ENCODE assay signal across 12 cellular contexts in genomic region chr1:206699626-206700025, GRCh38. TPM values are rescaled to one million over a fixed set of nuclear protein-coding genes. Genes with fewer than 3 reads are reported as not detected.
A peak's percentile ranks its signal among the peaks of the same experiment; 100 is the strongest.
DNase-seq lines count a peak whose midpoint lies in the region; TF ChIP-seq lines count a peak whose summit lies in the region.
"Had no signal": no experiment of that assay in that cellular context is flagged by ENCODE, and none has a peak within 500 bp of the region (broad histone marks: within the 10 kb centered on the region; RNA-seq: fewer than 3 reads in every experiment).

No MANE protein-coding gene starts in this region.

- H3K4me3 ChIP-seq in ACC112 (ENCODE audit: low read depth, low read length) (no peak overlapping the region), cardiac fibroblast (replicated peaks in 1 of 2; ENCODE audit: low read depth in 2 of 2, low read length in 2 of 2) (no peak overlapping the region), Caco-2 (ENCODE audit: low read depth, low read length) (no peak overlapping the region)

- H3K36me3 Mint-ChIP-seq in IgD-negative memory B cell (no peaks in the 10 kb centered on the region), Caco-2 (ENCODE audit: insufficient read depth, unreplicated experiment) (peaks cover 37% of the 10 kb centered on the region)

- H3K4me1 ChIP-seq in ACC112 (ENCODE audit: control insufficient read depth, insufficient read depth, low read length, unreplicated experiment) (peaks cover 38% of the 10 kb centered on the region), Caco-2 (peaks cover 7% of the 10 kb centered on the region)

- POLR2A ChIA-PET in Caco-2 (lab: Charles Lee) = no interaction called here

- H3K27ac Mint-ChIP-seq in IgD-negative memory B cell (peak overlapping the region in 2 of 3 donors; percentile 48 to 75), Caco-2 (ENCODE audit: unreplicated experiment) (no peak overlapping the region)
- H3K27ac Mint-ChIP-seq: activated CD4-positive, alpha-beta T cell treated with anti-CD3 and anti-CD28 coated beads, Interleukin-2, amount 10 ng/mL, durations not matched to agents 7 days and 5 days had no signal

- CTCF ChIA-PET in Caco-2 (lab: Charles Lee) = no interaction called here

- BruUV-seq in Caco-2 (replicated peaks; lab: Mats Ljungman, UMichigan) = no TSS peak

- no peaks in the 10 kb centered on the region for H3K9me3 ChIP-seq in Caco-2

- H3K4me3 Mint-ChIP-seq in IgD-negative memory B cell = no peak overlapping the region
- no peak overlapping the region for H3K4me3 Mint-ChIP-seq in Caco-2 (ENCODE audit: unreplicated experiment)
- H3K4me3 Mint-ChIP-seq: activated CD4-positive, alpha-beta T cell treated with anti-CD3 and anti-CD28 coated beads, Interleukin-2, amount 10 ng/mL, durations not matched to agents 7 days and 5 days had no signal

- H3K27ac ChIP-seq in ACC112 (ENCODE audit: low read depth, low read length) = peak overlapping the region; percentile 73
- H3K27ac ChIP-seq: C4-2B had no signal

- H3K27me3 Mint-ChIP-seq in IgD-negative memory B cell (no peaks in the 10 kb centered on the region), Caco-2 (ENCODE audit: insufficient read depth, unreplicated experiment) (no peaks in the 10 kb centered on the region)
- H3K27me3 Mint-ChIP-seq: activated CD4-positive, alpha-beta T cell treated with anti-CD3 and anti-CD28 coated beads, Interleukin-2, amount 10 ng/mL, durations not matched to agents 7 days and 5 days had no signal

- H3K4me1 Mint-ChIP-seq in IgD-negative memory B cell (peaks cover 42 to 76% (median 66%) of the 10 kb centered on the region in 3 donors), Caco-2 (ENCODE audit: low read depth, unreplicated experiment) (peaks cover 16% of the 10 kb centered on the region)

- H3K27me3 ChIP-seq in ACC112 (ENCODE audit: insufficient read depth, low read length) (no peaks in the 10 kb centered on the region), Caco-2 (replicated peaks; ENCODE audit: control insufficient read depth, insufficient read depth, low read length) (no peaks in the 10 kb centered on the region)

- H3K79me2 ChIP-seq in ACC112 (ENCODE audit: control insufficient read depth, insufficient read depth, low read length, unreplicated experiment) = peaks cover 97% of the 10 kb centered on the region

- H2AFZ ChIP-seq in ACC112 (ENCODE audit: low read length, unreplicated experiment) = no peak overlapping the region

- H3K9me3 Mint-ChIP-seq in IgD-negative memory B cell = no peaks in the 10 kb centered on the region
- no peaks in the 10 kb centered on the region for H3K9me3 Mint-ChIP-seq in Caco-2 (ENCODE audit: unreplicated experiment)
- H3K9me3 Mint-ChIP-seq: activated CD4-positive, alpha-beta T cell treated with anti-CD3 and anti-CD28 coated beads, Interleukin-2, amount 10 ng/mL, durations not matched to agents 7 days and 5 days had no signal

- TF ChIP-seq CTCF in cardiac fibroblast (IDR thresholded peaks at IDR 0.05; ENCODE audit: low read depth, low read length) (no peak), Caco-2 (IDR thresholded peaks at IDR 0.05; ENCODE audit: insufficient read depth in 1 of 2, low read depth in 1 of 2, low read length in 1 of 2, severe bottlenecking in 1 of 2, unreplicated experiment in 1 of 2) (no peak)

- no peaks in the 10 kb centered on the region for H3K36me3 ChIP-seq in ACC112 (ENCODE audit: insufficient read depth, low read length)
- no peaks in the 10 kb centered on the region; the same call in 1 of the 2 replicates for H3K36me3 ChIP-seq in Caco-2 (ENCODE audit: control insufficient read depth, insufficient read depth, low read length)

- DNase-seq in cardiac fibroblast (ENCODE audit: low read depth in 2 of 2) (peak; percentile 60 to 74), mesenteric fat pad (ENCODE audit: low spot score) (peak; percentile 60), Caco-2 (no peak), AG08396 (ENCODE audit: low spot score) (no peak), dermis blood vessel endothelial cell (no peak), NCI-H146 (lab: John Stamatoyannopoulos, UW) (no peak)
- DNase-seq: activated CD4-positive, alpha-beta T cell treated with anti-CD3 and anti-CD28 coated beads, Interleukin-2, amount 10 ng/mL, durations not matched to agents 7 days and 5 days; NCI-H1930; stimulated activated CD4-positive, alpha-beta T cell treated with anti-CD3 and anti-CD28 coated beads, Interleukin-15, amount 100 ng/mL, for 24 hours had no signal

- intact Hi-C loops in Caco-2 (cut with micrococcal nuclease; ENCODE audit: unreplicated experiment) = no loop called here

RNA-seq across cellular contexts. Expression of gene MAPKAPK2, which starts 14.9 kb away (rescaled TPM):
- 4.1 TPM for polyA plus RNA-seq in IgD-negative memory B cell
- total RNA-seq in mesenteric fat pad (103 TPM), Caco-2 (2022) (88.2 and 96.8 TPM in 2 replicates), dermis blood vessel endothelial cell (33.7 and 50.8 TPM in 2 replicates)

Comparison
In these comparisons a context has a peak if more than half of its experiments do, and no peak if none do; other contexts are left out.
1. DNase-seq: peak in cardiac fibroblast (2 of 2) and mesenteric fat pad (single experiment); none in Caco-2 (0 of 2), AG08396 (single experiment), dermis blood vessel endothelial cell (single experiment) and NCI-H146 (single experiment).